ENCODE assay signal across 1 cellular context in the genomic region with DNA sequence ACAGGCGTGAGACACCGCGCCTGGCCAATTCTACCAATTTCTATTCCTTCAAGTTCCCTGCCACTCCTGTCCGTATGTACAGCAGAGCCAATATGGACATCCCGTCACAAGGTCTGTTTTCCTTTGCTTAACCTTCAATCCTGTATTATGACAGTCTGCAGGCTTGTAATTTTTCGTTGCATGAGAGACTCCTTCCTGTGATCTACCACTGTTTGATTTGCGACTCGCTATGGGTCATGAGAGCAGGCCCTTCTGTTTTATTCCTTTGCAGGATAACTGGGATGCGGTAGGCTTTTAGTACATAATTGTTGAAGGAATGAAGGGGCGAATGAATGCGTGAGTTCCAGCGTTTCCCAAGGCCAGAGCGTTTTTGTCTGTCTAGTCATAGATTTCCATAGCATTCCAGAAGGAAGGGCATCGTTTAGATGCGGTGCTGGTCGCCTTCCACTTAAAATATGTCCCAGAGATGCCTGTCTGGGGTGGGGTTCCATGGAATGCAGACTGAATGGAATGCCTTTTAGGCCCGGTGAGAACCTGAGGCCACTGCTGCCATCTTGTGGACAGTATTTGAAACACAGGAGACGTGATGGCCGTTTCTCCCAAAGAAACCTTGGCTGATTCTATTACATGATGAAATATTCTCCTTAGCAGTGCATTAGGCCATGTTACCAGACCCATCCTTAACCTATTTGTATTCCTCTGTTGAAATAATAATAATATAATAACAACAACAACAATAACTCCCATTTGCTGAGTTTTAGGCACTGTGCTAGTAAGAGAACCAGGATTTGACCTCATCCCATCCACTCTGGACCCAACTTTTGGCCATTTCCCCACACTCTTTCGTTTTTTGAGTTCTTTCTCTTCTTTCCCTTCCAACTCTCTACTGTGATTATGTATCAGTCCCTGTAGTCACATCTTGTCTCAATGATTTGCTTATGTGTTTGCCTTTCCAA.
A peak's percentile ranks its signal among the peaks of the same experiment; 100 is the strongest.
TF ChIP-seq lines count a peak whose summit lies in the region.

No MANE protein-coding gene starts in this region.

TF ChIP-seq in K562, 482 proteins besides CTCF, POLR2A, EP300 and RAD21 (continued from another document):
- no peak for TF ChIP-seq CHD4 (IDR thresholded peaks at IDR 0.05; ENCODE audit: insufficient read depth, insufficient replicate concordance, low read depth, low read length, poor library complexity, severe bottlenecking)
- TF ChIP-seq TEAD1 (CRISPR knock-in tag; IDR thresholded peaks at IDR 0.05): peak; percentile 72 to 96; a peak in 3 of 4 replicates
- TF ChIP-seq RCOR1 (IDR thresholded peaks at IDR 0.05; ENCODE audit: borderline replicate concordance in 1 of 2, low read depth in 2 of 2, low read length in 2 of 2): 0 out of 4 replicates have a peak, but pooled peaks of 1 of the 2 experiments have one; percentile 13
- no peak for TF ChIP-seq ARHGAP35 (IDR thresholded peaks at IDR 0.05; ENCODE audit: partially characterized antibody)
- peak; percentile 50; the same call in 1 of the 2 replicates for TF ChIP-seq STAG1 (CRISPR knock-in tag; IDR thresholded peaks at IDR 0.05; ENCODE audit: borderline replicate concordance)
- no peak for TF ChIP-seq CBFA2T3 (IDR thresholded peaks at IDR 0.05)
- 0 out of 2 replicates have a peak, but pooled peaks have one; percentile 19 for TF ChIP-seq RB1 (IDR thresholded peaks at IDR 0.05; ENCODE audit: low read depth)
- TF ChIP-seq SMC3 (conservative IDR thresholded peaks at IDR 0.05; ENCODE audit: insufficient read depth, low read depth, low read length): peak; percentile 58
- TF ChIP-seq CTBP1 (IDR thresholded peaks at IDR 0.05; ENCODE audit: borderline replicate concordance): peak; percentile 45; the same call in 1 of the 2 replicates
- TF ChIP-seq CEBPG (CRISPR knock-in tag; IDR thresholded peaks at IDR 0.05): no peak
- TF ChIP-seq CEBPG (tag; conservative IDR thresholded peaks at IDR 0.05 in 1 of 2, IDR thresholded peaks at IDR 0.05 in 1 of 2): peak in 1 of 2 experiments; percentile 43; a peak in 1 of 4 replicates
- peak; percentile 82 for TF ChIP-seq ZNF24 (IDR thresholded peaks at IDR 0.05)
- no peak for TF ChIP-seq SLC30A9 (CRISPR knock-in tag; IDR thresholded peaks at IDR 0.05)
TF ChIP-seq in K562: peak in this region for 14.
